Comparison of ENCODE assay signal across 10 cellular contexts in the genomic region with DNA sequence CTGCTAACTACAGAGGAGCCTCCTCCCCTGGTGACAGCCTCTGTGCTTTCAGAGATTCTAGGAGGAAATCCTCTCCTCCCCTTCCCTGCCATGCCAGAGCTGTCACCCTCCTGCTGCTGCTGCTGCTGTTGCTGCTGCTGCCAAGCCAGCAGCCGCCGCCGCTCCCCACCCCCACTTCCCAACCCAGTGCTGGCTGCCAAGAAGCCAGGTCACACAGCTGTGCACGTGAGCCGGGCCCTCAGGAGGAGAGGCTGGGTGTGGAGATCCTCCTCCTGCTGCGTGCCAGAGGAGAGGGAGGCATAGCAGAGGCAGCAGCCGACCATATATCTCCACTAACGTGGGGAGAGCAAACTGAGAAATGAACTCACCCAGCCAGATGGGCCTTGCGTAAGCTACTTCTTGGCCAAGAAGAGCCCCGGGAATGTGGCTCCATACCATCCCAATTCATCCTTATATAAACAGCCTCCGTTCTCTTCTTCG. TPM values are rescaled to one million over a fixed set of nuclear protein-coding genes. Genes with fewer than 3 reads are reported as not detected.
DNase-seq lines count a peak whose midpoint lies in the region; ATAC-seq, FAIRE-seq and TF ChIP-seq lines count a peak whose summit lies in the region.
"Had no signal": no experiment of that assay in that cellular context is flagged by ENCODE, and none has a peak within 500 bp of the region (broad histone marks: within the 10 kb centered on the region; RNA-seq: fewer than 3 reads in every experiment).

No MANE protein-coding gene starts in this region.

- no peaks in the 10 kb centered on the region for H3K27me3 ChIP-seq in upper lobe of right lung
- H3K27me3 ChIP-seq: BLaER1 had no signal

- peak; percentile 87 to 92 for DNase-seq in NCI-H2081 (lab: John Stamatoyannopoulos, UW)
- peak; percentile 28 to 87 for DNase-seq in dermis microvascular lymphatic vessel endothelial cell (ENCODE audit: low read depth in 2 of 2)
- DNase-seq in medulla oblongata (ENCODE audit: extremely low spot score) = peak; percentile 86
- peak; percentile 95 for DNase-seq in upper lobe of right lung
- no peak for DNase-seq in GM19239 (ENCODE audit: insufficient read length, low spot score)
- no peak for DNase-seq in NCI-H82 treated with DMSO at 0.1 percent for 48 hours (lab: John Stamatoyannopoulos, UW; ENCODE audit: unreplicated experiment)

- H3K4me1 ChIP-seq in upper lobe of right lung = peaks cover 59% of the 10 kb centered on the region

- H3K36me3 ChIP-seq in upper lobe of right lung = peaks cover 77% of the 10 kb centered on the region

- H3K27ac ChIP-seq in 22Rv1 = peak overlapping the region; percentile 54
- H3K27ac ChIP-seq in upper lobe of right lung = peak overlapping the region; percentile 82
- H3K27ac ChIP-seq: BLaER1 had no signal

- intact Hi-C loops in upper lobe of right lung (cut with DNase I) = no loop called here

- ATAC-seq in upper lobe of right lung = peak; percentile 84
- ATAC-seq in HG02884 (IDR thresholded peaks at IDR 0.05; ENCODE audit: unreplicated experiment) = no peak
- ATAC-seq: Panc1 had no signal

- no peaks in the 10 kb centered on the region for H3K9me3 ChIP-seq in upper lobe of right lung
- H3K9me3 ChIP-seq: BLaER1 had no signal

- no peak overlapping the region for H3K4me3 ChIP-seq in upper lobe of right lung
- H3K4me3 ChIP-seq: BLaER1 had no signal

- FAIRE-seq in GM19239 (lab: Jason Lieb, UNC) = no peak

- TF ChIP-seq CTCF in 22Rv1 (IDR thresholded peaks at IDR 0.05) = no peak
- TF ChIP-seq CTCF in upper lobe of right lung (IDR thresholded peaks at IDR 0.05) = no peak

RNA-seq across cellular contexts. Expression of a gene that starts 12.4 kb away (rescaled TPM):
- total RNA-seq in dermis microvascular lymphatic vessel endothelial cell = 4.5 and 8.1 TPM in 2 replicates
- 54.2 TPM for total RNA-seq in upper lobe of right lung

RNA-seq across cellular contexts. Expression of a gene that starts 25.8 kb away (rescaled TPM):
- total RNA-seq in dermis microvascular lymphatic vessel endothelial cell (2.1 and 2.8 TPM in 2 replicates), upper lobe of right lung (6.4 TPM)

RNA-seq across cellular contexts. Expression of a gene that starts 47.4 kb away (rescaled TPM):
- total RNA-seq in dermis microvascular lymphatic vessel endothelial cell (0.51 and 0.64 TPM in 2 replicates), upper lobe of right lung (0.75 TPM)

RNA-seq across cellular contexts. Expression of a gene that starts 54.8 kb away (rescaled TPM):
- total RNA-seq in dermis microvascular lymphatic vessel endothelial cell = 4.1 and 8.3 TPM in 2 replicates
- 25.1 TPM for total RNA-seq in upper lobe of right lung

RNA-seq across cellular contexts. Expression of a gene that starts 58.0 kb away (rescaled TPM):
- total RNA-seq in dermis microvascular lymphatic vessel endothelial cell (30.8 and 31.4 TPM in 2 replicates), upper lobe of right lung (27.6 TPM)

Comparison
In these comparisons a context has a peak if more than half of its experiments do, and no peak if none do; other contexts are left out.
1. DNase-seq: peak in NCI-H2081 (2 of 2), dermis microvascular lymphatic vessel endothelial cell (2 of 2), medulla oblongata (single experiment) and upper lobe of right lung (single experiment); none in GM19239 (single experiment) and NCI-H82 treated with DMSO at 0.1 percent for 48 hours (single experiment).